Comparison of ENCODE assay signal across 8 cellular contexts in genomic region chr13:56347014-56347413, GRCh38.
"Had no signal": no experiment of that assay in that cellular context is flagged by ENCODE, and none has a peak within 500 bp of the region (broad histone marks: within the 10 kb centered on the region; RNA-seq: fewer than 3 reads in every experiment).

No MANE protein-coding gene starts in this region.

- ATAC-seq: GM12878 had no signal

- DNase-seq: GDM1, GF-D8 had no signal

- H3K4me3 ChIP-seq: GM12878 had no signal

- FAIRE-seq: G401.6, GM12878, GM12891, GM12892, GM18507, GM19239 had no signal
